ENCODE assay signal across 11 cellular contexts in genomic region chr4:77854431-77855111, GRCh38. TPM values are rescaled to one million over a fixed set of nuclear protein-coding genes. Genes with fewer than 3 reads are reported as not detected.
DNase-seq lines count a peak whose midpoint lies in the region; ATAC-seq, FAIRE-seq and TF ChIP-seq lines count a peak whose summit lies in the region.
"Had no signal": no experiment of that assay in that cellular context is flagged by ENCODE, and none has a peak within 500 bp of the region (broad histone marks: within the 10 kb centered on the region; RNA-seq: fewer than 3 reads in every experiment).

No MANE protein-coding gene starts in this region.

- no peaks in the 10 kb centered on the region for H3K27me3 ChIP-seq in CD4-positive, alpha-beta memory T cell (ENCODE audit: insufficient read depth, low read length)
- H3K27me3 ChIP-seq in Peyer's patch, result no peaks in the 10 kb centered on the region

- POLR2A ChIA-PET in CD4-positive, alpha-beta memory T cell (lab: Charles Lee; ENCODE audit: partially characterized antibody), result interaction anchor here (1.6 to 11.1 kb wide), 6 partner anchors 8 to 1084 kb away, joined by 4 to 908 read pairs (median 90); partner anchors contain the start of genes CNOT6L, MRPL1 and PAQR3

- TF ChIP-seq CTCF in Peyer's patch (IDR thresholded peaks at IDR 0.05), result no peak

- no peak for ATAC-seq in HG02981 (IDR thresholded peaks at IDR 0.05; ENCODE audit: unreplicated experiment)

- intact Hi-C loops in CD4-positive, alpha-beta memory T cell (cut with micrococcal nuclease), result loop anchor here (1.0 kb wide), 2 partner anchors 8 to 34 kb away; partner anchors contain the start of gene MRPL1

- H3K4me1 ChIP-seq in CD4-positive, alpha-beta memory T cell (ENCODE audit: insufficient read depth, low read length), result peaks cover 75% of the 10 kb centered on the region
- peaks cover 0 to 4% (median 0%) of the 10 kb centered on the region in 4 donors for H3K4me1 ChIP-seq in Peyer's patch

- peak overlapping the region; percentile 72 to 91 (median 78) for H3K4me3 Mint-ChIP-seq in CD4-positive, alpha-beta memory T cell
- H3K4me3 Mint-ChIP-seq: endodermal cell had no signal

- H3K9me3 ChIP-seq in CD4-positive, alpha-beta memory T cell (ENCODE audit: control insufficient read depth in 1 of 2, low read length in 2 of 2), result no peaks in the 10 kb centered on the region
- no peaks in the 10 kb centered on the region for H3K9me3 ChIP-seq in Peyer's patch

- CTCF ChIA-PET in CD4-positive, alpha-beta memory T cell (lab: Charles Lee; ENCODE audit: partially characterized antibody), result interaction anchor here (1.5 to 3.1 kb wide), 3 partner anchors 26 to 36 kb away, joined by 4 to 21 read pairs (median 6); partner anchors contain the start of gene CNOT6L

- H3K27ac ChIP-seq in CD4-positive, alpha-beta memory T cell (ENCODE audit: low read depth, low read length), result peak overlapping the region; percentile 78
- peak overlapping the region; percentile 49 to 80 (median 71) for H3K27ac ChIP-seq in Peyer's patch

- H3K4me3 ChIP-seq in CD4-positive, alpha-beta memory T cell (ENCODE audit: low read length in 2 of 2), result peak overlapping the region; percentile 37 to 43
- no peak overlapping the region for H3K4me3 ChIP-seq in Peyer's patch

- DNase-seq in CD4-positive, alpha-beta memory T cell, result peak; percentile 71 to 80 (median 74)
- DNase-seq in Peyer's patch, result no peak
- peak; percentile 72 for DNase-seq in pulmonary artery endothelial cell (ENCODE audit: low read depth, low spot score)
- DNase-seq in NCI-H748 (lab: John Stamatoyannopoulos, UW; ENCODE audit: unreplicated experiment), result no peak
- no peak for DNase-seq in SW480 (ENCODE audit: low spot score)
- no peak for DNase-seq in NCI-H748 treated with DMSO at 0.1 percent for 48 hours (lab: John Stamatoyannopoulos, UW)
- DNase-seq: activated effector memory CD4-positive, alpha-beta T cell treated with anti-CD3 and anti-CD28 coated beads, Interleukin-2, amount 50 U/mL, for 16 hours; endodermal cell; NCI-H526 had no signal

- TF ChIP-seq POLR2A in Peyer's patch (IDR thresholded peaks at IDR 0.05), result no peak

- peak overlapping the region; percentile 90 to 100 (median 99) for H3K27ac Mint-ChIP-seq in CD4-positive, alpha-beta memory T cell
- H3K27ac Mint-ChIP-seq: endodermal cell had no signal

- H3K36me3 ChIP-seq in CD4-positive, alpha-beta memory T cell (ENCODE audit: insufficient read depth, low read length), result no peaks in the 10 kb centered on the region
- no peaks in the 10 kb centered on the region for H3K36me3 ChIP-seq in Peyer's patch

- no peaks in the 10 kb centered on the region for H3K9me3 Mint-ChIP-seq in CD4-positive, alpha-beta memory T cell
- H3K9me3 Mint-ChIP-seq: endodermal cell had no signal

- peaks cover 47 to 66% (median 58%) of the 10 kb centered on the region in 4 donors for H3K4me1 Mint-ChIP-seq in CD4-positive, alpha-beta memory T cell
- H3K4me1 Mint-ChIP-seq: endodermal cell had no signal

- no peaks in the 10 kb centered on the region for H3K36me3 Mint-ChIP-seq in CD4-positive, alpha-beta memory T cell

- peak; percentile 55 for FAIRE-seq in endometrium (lab: Jason Lieb, UNC)

- no peaks in the 10 kb centered on the region for H3K27me3 Mint-ChIP-seq in CD4-positive, alpha-beta memory T cell

RNA-seq across cellular contexts. Expression of gene MRPL1, which starts 8.1 kb away (rescaled TPM):
- 10 to 100 TPM; 18.6 to 23.3 TPM for total RNA-seq in CD4-positive, alpha-beta memory T cell
- polyA plus RNA-seq in CD4-positive, alpha-beta memory T cell, result 10 to 100 TPM; 26.7 to 46.4 TPM
- total RNA-seq in Peyer's patch (10 to 100 TPM; 12.8 to 30.5 (median 16.8) TPM), pulmonary artery endothelial cell (28.4 and 48.8 TPM in 2 replicates)

RNA-seq across cellular contexts. Expression of gene CNOT6L, which starts 35.4 kb away (rescaled TPM):
- 100 to 1,000 TPM; 207 to 225 TPM for total RNA-seq in CD4-positive, alpha-beta memory T cell
- 10 to 100 TPM; 34.3 to 44.9 TPM for polyA plus RNA-seq in CD4-positive, alpha-beta memory T cell
- total RNA-seq in Peyer's patch, result 10 to 100 TPM; 20.4 to 43.3 (median 33.6) TPM
- total RNA-seq in pulmonary artery endothelial cell, result 35.9 and 42.1 TPM in 2 replicates

Comparison
In these comparisons a context has a peak if more than half of its experiments do, and no peak if none do; other contexts are left out.
1. DNase-seq: peak in CD4-positive, alpha-beta memory T cell (5 of 5) and pulmonary artery endothelial cell (single experiment); none in Peyer's patch (0 of 3), NCI-H748 (single experiment), SW480 (single experiment) and NCI-H748 treated with DMSO at 0.1 percent for 48 hours (single experiment).
2. H3K4me3 ChIP-seq: peak in CD4-positive, alpha-beta memory T cell (2 of 2); none in Peyer's patch (0 of 4).